ENCODE assay signal across 1 cellular context in the genomic region with DNA sequence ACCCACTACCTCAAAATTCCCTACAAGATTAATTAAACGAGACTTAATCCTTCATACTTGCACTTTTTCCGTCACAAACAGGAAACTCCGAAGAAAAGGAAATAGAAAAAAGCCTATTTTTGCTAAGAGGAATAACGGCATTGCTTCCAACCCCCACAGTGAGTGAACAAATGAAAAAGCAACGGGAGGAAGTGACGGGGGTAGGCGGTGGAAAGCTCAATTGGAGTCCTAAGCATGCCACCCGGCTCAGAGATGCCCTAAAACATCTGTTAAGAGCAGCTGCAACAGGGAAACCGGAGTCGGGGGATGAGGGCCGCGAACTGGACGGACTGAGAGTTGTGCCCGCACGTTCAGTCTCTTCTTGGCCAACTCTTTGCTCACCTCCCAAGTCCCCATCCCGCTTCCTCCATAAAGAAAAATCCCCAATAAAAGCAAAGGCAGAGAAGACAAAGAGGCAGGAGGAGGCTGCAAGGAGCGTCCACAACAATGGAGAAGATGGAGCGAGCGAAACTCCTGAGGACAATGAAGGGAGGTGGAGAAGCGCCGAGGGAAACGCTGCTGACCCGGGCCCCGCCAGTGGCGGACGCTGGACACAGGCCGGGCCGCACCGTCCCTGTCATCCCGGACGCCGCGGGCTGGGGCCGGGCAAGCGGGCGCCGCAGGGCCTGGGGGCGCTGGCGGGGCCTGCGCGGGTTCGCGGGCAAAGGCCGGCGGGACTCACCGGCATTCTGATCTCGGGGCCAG.
TF ChIP-seq lines count a peak whose summit lies in the region.

No MANE protein-coding gene starts in this region.

TF ChIP-seq in GM23338, 12 proteins besides CTCF, POLR2A, EP300 and RAD21 (continued from another document):
- TF ChIP-seq, protein P1, sequence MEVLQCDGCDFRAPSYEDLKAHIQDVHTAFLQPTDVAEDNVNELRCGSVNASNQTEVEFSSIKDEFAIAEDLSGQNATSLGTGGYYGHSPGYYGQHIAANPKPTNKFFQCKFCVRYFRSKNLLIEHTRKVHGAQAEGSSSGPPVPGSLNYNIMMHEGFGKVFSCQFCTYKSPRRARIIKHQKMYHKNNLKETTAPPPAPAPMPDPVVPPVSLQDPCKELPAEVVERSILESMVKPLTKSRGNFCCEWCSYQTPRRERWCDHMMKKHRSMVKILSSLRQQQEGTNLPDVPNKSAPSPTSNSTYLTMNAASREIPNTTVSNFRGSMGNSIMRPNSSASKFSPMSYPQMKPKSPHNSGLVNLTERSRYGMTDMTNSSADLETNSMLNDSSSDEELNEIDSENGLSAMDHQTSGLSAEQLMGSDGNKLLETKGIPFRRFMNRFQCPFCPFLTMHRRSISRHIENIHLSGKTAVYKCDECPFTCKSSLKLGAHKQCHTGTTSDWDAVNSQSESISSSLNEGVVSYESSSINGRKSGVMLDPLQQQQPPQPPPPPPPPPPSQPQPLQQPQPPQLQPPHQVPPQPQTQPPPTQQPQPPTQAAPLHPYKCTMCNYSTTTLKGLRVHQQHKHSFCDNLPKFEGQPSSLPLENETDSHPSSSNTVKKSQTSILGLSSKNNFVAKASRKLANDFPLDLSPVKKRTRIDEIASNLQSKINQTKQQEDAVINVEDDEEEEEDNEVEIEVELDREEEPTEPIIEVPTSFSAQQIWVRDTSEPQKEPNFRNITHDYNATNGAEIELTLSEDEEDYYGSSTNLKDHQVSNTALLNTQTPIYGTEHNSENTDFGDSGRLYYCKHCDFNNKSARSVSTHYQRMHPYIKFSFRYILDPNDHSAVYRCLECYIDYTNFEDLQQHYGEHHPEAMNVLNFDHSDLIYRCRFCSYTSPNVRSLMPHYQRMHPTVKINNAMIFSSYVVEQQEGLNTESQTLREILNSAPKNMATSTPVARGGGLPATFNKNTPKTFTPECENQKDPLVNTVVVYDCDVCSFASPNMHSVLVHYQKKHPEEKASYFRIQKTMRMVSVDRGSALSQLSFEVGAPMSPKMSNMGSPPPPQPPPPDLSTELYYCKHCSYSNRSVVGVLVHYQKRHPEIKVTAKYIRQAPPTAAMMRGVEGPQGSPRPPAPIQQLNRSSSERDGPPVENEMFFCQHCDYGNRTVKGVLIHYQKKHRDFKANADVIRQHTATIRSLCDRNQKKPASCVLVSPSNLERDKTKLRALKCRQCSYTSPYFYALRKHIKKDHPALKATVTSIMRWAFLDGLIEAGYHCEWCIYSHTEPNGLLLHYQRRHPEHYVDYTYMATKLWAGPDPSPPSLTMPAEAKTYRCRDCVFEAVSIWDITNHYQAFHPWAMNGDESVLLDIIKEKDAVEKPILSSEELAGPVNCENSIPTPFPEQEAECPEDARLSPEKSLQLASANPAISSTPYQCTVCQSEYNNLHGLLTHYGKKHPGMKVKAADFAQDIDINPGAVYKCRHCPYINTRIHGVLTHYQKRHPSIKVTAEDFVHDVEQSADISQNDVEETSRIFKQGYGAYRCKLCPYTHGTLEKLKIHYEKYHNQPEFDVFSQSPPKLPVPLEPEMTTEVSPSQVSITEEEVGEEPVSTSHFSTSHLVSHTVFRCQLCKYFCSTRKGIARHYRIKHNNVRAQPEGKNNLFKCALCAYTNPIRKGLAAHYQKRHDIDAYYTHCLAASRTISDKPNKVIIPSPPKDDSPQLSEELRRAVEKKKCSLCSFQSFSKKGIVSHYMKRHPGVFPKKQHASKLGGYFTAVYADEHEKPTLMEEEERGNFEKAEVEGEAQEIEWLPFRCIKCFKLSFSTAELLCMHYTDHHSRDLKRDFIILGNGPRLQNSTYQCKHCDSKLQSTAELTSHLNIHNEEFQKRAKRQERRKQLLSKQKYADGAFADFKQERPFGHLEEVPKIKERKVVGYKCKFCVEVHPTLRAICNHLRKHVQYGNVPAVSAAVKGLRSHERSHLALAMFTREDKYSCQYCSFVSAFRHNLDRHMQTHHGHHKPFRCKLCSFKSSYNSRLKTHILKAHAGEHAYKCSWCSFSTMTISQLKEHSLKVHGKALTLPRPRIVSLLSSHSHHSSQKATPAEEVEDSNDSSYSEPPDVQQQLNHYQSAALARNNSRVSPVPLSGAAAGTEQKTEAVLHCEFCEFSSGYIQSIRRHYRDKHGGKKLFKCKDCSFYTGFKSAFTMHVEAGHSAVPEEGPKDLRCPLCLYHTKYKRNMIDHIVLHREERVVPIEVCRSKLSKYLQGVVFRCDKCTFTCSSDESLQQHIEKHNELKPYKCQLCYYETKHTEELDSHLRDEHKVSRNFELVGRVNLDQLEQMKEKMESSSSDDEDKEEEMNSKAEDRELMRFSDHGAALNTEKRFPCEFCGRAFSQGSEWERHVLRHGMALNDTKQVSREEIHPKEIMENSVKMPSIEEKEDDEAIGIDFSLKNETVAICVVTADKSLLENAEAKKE (CRISPR knock-in tag; IDR thresholded peaks at IDR 0.05) = no peak
